1 cellular context compared by ENCODE assay signal in the genomic region with DNA sequence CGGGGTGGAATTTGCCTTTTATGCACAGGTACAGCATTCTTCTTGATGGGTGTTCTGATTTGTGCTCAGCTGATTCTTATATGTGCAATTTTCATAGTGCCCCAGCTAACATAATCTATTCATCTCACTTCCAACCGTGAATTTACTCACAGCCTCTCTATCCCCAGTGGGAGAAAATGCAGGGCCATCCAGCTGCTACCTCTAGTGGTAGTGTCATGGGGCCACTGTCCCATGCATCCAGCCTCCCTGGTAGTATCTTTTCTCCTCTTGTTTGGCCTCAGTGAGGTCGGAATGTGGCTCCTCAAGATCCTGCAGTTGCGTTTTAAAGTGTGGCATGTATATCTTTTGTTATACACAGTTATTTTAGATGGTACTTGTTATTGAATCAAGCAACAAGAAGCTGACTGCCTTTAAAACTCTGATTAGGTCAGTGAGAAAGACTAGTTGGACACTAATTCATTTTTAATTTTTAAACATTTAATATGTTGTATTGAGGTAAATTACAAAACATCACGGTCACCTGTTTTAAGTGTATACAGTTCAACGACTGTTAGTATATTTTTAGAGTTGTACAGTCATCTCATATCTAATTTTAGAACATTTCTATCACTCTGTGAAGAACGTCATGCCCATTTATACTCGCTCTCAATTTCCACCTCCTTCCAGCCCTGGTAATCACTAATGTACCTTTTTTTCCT.
TF ChIP-seq lines count a peak whose summit lies in the region.

No MANE protein-coding gene starts in this region.

TF ChIP-seq in IMR-90, 13 proteins besides CTCF, POLR2A, EP300 and RAD21:
- TF ChIP-seq CEBPB (IDR thresholded peaks at IDR 0.05; ENCODE audit: low read depth, low read length) (no peak), RCOR1 (IDR thresholded peaks at IDR 0.05; ENCODE audit: insufficient replicate concordance, low read length) (no peak), SMC3 (IDR thresholded peaks at IDR 0.05; ENCODE audit: low read depth, low read length) (no peak), BHLHE40 (IDR thresholded peaks at IDR 0.05; ENCODE audit: low read depth, low read length) (no peak), MAZ (IDR thresholded peaks at IDR 0.05; ENCODE audit: borderline replicate concordance, low read depth, low read length) (no peak), MAFK (IDR thresholded peaks at IDR 0.05; ENCODE audit: low read depth, low read length) (no peak), RFX5 (IDR thresholded peaks at IDR 0.05; ENCODE audit: low read depth, low read length) (no peak), CHD1 (IDR thresholded peaks at IDR 0.05; ENCODE audit: low read depth, low read length) (no peak), NFE2L2 (IDR thresholded peaks at IDR 0.05; ENCODE audit: low read depth, low read length) (no peak), FOS (IDR thresholded peaks at IDR 0.05; ENCODE audit: low read depth, low read length) (no peak)
- TF ChIP-seq, protein P1, sequence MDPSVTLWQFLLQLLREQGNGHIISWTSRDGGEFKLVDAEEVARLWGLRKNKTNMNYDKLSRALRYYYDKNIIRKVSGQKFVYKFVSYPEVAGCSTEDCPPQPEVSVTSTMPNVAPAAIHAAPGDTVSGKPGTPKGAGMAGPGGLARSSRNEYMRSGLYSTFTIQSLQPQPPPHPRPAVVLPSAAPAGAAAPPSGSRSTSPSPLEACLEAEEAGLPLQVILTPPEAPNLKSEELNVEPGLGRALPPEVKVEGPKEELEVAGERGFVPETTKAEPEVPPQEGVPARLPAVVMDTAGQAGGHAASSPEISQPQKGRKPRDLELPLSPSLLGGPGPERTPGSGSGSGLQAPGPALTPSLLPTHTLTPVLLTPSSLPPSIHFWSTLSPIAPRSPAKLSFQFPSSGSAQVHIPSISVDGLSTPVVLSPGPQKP (IDR thresholded peaks at IDR 0.05; ENCODE audit: borderline replicate concordance, low read depth, low read length), result no peak
TF ChIP-seq in IMR-90: peak in this region for 0.
